ENCODE assay signal across 1 cellular context in genomic region chr11:26551186-26551801, GRCh38.
TF ChIP-seq lines count a peak whose summit lies in the region.

No MANE protein-coding gene starts in this region.

TF ChIP-seq in WTC11, 78 proteins besides CTCF, POLR2A, EP300 and RAD21 (continued from another document):
- no peak for TF ChIP-seq AFF4 (CRISPR knock-in tag; IDR thresholded peaks at IDR 0.05; ENCODE audit: borderline replicate concordance)
